38 cellular contexts compared by ENCODE assay signal in genomic region chr6:89194559-89194958, GRCh38. TPM values are rescaled to one million over a fixed set of nuclear protein-coding genes. Genes with fewer than 3 reads are reported as not detected.
"Had no signal": no experiment of that assay in that cellular context is flagged by ENCODE, and none has a peak within 500 bp of the region (broad histone marks: within the 10 kb centered on the region; RNA-seq: fewer than 3 reads in every experiment).

No MANE protein-coding gene starts in this region.

- H3K4me3 ChIP-seq: MG63 had no signal

- H3K36me3 ChIP-seq: MG63 had no signal

- DNase-seq: Karpas-422, Kasumi-1, MG63, MM.1S, MV-4-11, NCI-H1048, NCI-H1092, NCI-H1092 treated with DMSO at 0.1 percent for 48 hours, NCI-H1105, NCI-H1105 treated with DMSO at 0.1 percent for 48 hours, NCI-H1417, NCI-H1417 treated with DMSO at 0.1 percent for 48 hours, NCI-H1436, NCI-H146, NCI-H1694, NCI-H1694 treated with DMSO at 0.1 percent for 48 hours, NCI-H187, NCI-H187 treated with DMSO at 0.1 percent for 48 hours, NCI-H1930, NCI-H2029, NCI-H2029 treated with DMSO at 0.1 percent for 48 hours, NCI-H2081, NCI-H2081 treated with DMSO at 0.1 percent for 48 hours, NCI-H2107, NCI-H2171, NCI-H2171 treated with DMSO at 0.1 percent for 48 hours, NCI-H2227 treated with DMSO at 0.1 percent for 48 hours, NCI-H226, NCI-H345, NCI-H446, NCI-H446 treated with DMSO at 0.1 percent for 48 hours, NCI-H510A, NCI-H510A treated with DMSO at 0.1 percent for 48 hours, NCI-H524 had no signal

- H3K27me3 ChIP-seq: MG63 had no signal

RNA-seq across cellular contexts. Expression of gene GABRR1, which starts 22.6 kb away (rescaled TPM):
- total RNA-seq: LHCN-M2, M059J, MCF 10A, NCI-H460 had no signal
